Comparison of ENCODE assay signal across 8 cellular contexts in genomic region chr14:20662968-20663731, GRCh38. TPM values are rescaled to one million over a fixed set of nuclear protein-coding genes. Genes with fewer than 3 reads are reported as not detected.
DNase-seq lines count a peak whose midpoint lies in the region; ATAC-seq and TF ChIP-seq lines count a peak whose summit lies in the region.

No MANE protein-coding gene starts in this region.

- H4K20me1 ChIP-seq in GM23338 (replicated peaks; ENCODE audit: insufficient read depth) = no peaks in the 10 kb centered on the region
- no peaks in the 10 kb centered on the region for H4K20me1 ChIP-seq in MM.1S (ENCODE audit: insufficient read depth, low read length)

- TF ChIP-seq POLR2A in right lobe of liver (IDR thresholded peaks at IDR 0.05) = no peak

- H2AFZ ChIP-seq in GM23338 (peak overlapping the region; percentile 100), MM.1S (ENCODE audit: low read length) (peak overlapping the region; percentile 88)

- peak; percentile 64 to 69 for TF ChIP-seq CTCF in GM23338 (conservative IDR thresholded peaks at IDR 0.05; ENCODE audit: low read depth in 2 of 2)
- TF ChIP-seq CTCF in MM.1S (IDR thresholded peaks at IDR 0.05; ENCODE audit: low read length) = peak; percentile 67
- peak; percentile 66 to 79 (median 73) for TF ChIP-seq CTCF in right lobe of liver (IDR thresholded peaks at IDR 0.05)

- H3K27me3 Mint-ChIP-seq in GM23338 (ENCODE audit: insufficient read depth, low read depth, poor library complexity) = peaks cover 31% of the 10 kb centered on the region

- H3K4me3 Mint-ChIP-seq in GM23338 = peak overlapping the region; percentile 96

- DNase-seq in Daoy (ENCODE audit: low read depth) (peak; percentile 96), GM23338 (ENCODE audit: low spot score) (peak; percentile 93), MM.1S (peak; percentile 80), cerebellum (ENCODE audit: low spot score) (peak; percentile 37), right lobe of liver (peak; percentile 67 to 76 (median 75)), NCI-H345 (lab: John Stamatoyannopoulos, UW) (no peak)
- peak; percentile 51 to 66 (median 58) for DNase-seq in activated CD4-positive, CD25-positive, alpha-beta regulatory T cell (lab: John Stamatoyannopoulos, UW)
- DNase-seq in stimulated activated CD4-positive, alpha-beta T cell treated with anti-CD3 and anti-CD28 coated beads, TNF-alpha, amount 100 ng/mL, for 1 hour (ENCODE audit: low read depth in 3 of 3, low spot score in 1 of 3) = peak; percentile 54 to 63 (median 60)

- H3K9me3 Mint-ChIP-seq in GM23338 = peaks cover 6% of the 10 kb centered on the region; the same call in 2 of the 3 replicates

- H3K9me2 ChIP-seq in GM23338 (ENCODE audit: insufficient read depth) (peaks cover 7% of the 10 kb centered on the region; the same call in 1 of the 2 replicates), MM.1S (replicated peaks; ENCODE audit: insufficient read depth, low read length) (no peaks in the 10 kb centered on the region)

- H3K79me2 ChIP-seq in GM23338 (replicated peaks; ENCODE audit: insufficient read depth) (no peaks in the 10 kb centered on the region), MM.1S (ENCODE audit: low read length) (no peaks in the 10 kb centered on the region)

- 0 out of 2 replicates have a peak overlapping the region, but pooled peaks have one; percentile 49 for H3K27ac Mint-ChIP-seq in GM23338

- H3K4me1 ChIP-seq in GM23338 (ENCODE audit: insufficient read depth) = peaks cover 2% of the 10 kb centered on the region; the same call in 1 of the 2 replicates
- H3K4me1 ChIP-seq in MM.1S (ENCODE audit: low read length) = peaks cover 8% of the 10 kb centered on the region
- H3K4me1 ChIP-seq in right lobe of liver = peaks cover 0 to 6% (median 3%) of the 10 kb centered on the region in 4 donors

- H3K9me3 ChIP-seq in MM.1S (replicated peaks; ENCODE audit: insufficient read depth, low read length) = no peaks in the 10 kb centered on the region
- H3K9me3 ChIP-seq in right lobe of liver = no peaks in the 10 kb centered on the region

- no peaks in the 10 kb centered on the region for H3K36me3 ChIP-seq in GM23338 (ENCODE audit: insufficient read depth)
- H3K36me3 ChIP-seq in MM.1S (replicated peaks; ENCODE audit: insufficient read depth, low read length) = no peaks in the 10 kb centered on the region
- H3K36me3 ChIP-seq in right lobe of liver = no peaks in the 10 kb centered on the region

- peaks cover 5% of the 10 kb centered on the region; the same call in 2 of the 3 replicates for H3K4me1 Mint-ChIP-seq in GM23338

- H3K4me2 ChIP-seq in GM23338 (peak overlapping the region; percentile 90), MM.1S (ENCODE audit: low read depth, low read length) (peak overlapping the region; percentile 91)

- H3K27ac ChIP-seq in GM23338 (ENCODE audit: low read depth) (no peak overlapping the region), MM.1S (ENCODE audit: low read length) (no peak overlapping the region; the same call in 1 of the 2 replicates), right lobe of liver (no peak overlapping the region)

- 4% methylated on average over 22 of the region's 31 CpGs for WGBS in right lobe of liver (ENCODE audit: insufficient coverage, low coverage, low lambda C conversion rate, missing lambda C conversion rate)

- peak overlapping the region; percentile 48; the same call in 1 of the 2 replicates for H3K9ac ChIP-seq in MM.1S (ENCODE audit: low read length)

- H3K36me3 Mint-ChIP-seq in GM23338 (ENCODE audit: low read depth) = no peaks in the 10 kb centered on the region; the same call in 2 of the 3 replicates

- peak; percentile 78 for ATAC-seq in GM23338
- ATAC-seq in right lobe of liver = peak; percentile 91 to 98 (median 96)

- intact Hi-C loops in right lobe of liver (cut with DNase I) = loop anchor here in 1 of 2 donors (10.0 kb wide), 1 partner anchor 192 kb away; no protein-coding TSS in a partner anchor

- H3K27me3 ChIP-seq in GM23338 (ENCODE audit: insufficient read depth) = peaks cover 19% of the 10 kb centered on the region; the same call in 1 of the 2 replicates
- H3K27me3 ChIP-seq in MM.1S (replicated peaks; ENCODE audit: insufficient read depth, low read length) = no peaks in the 10 kb centered on the region
- H3K27me3 ChIP-seq in right lobe of liver = no peaks in the 10 kb centered on the region

- H3F3A ChIP-seq in GM23338 (replicated peaks; ENCODE audit: low read depth) (peaks cover 11% of the 10 kb centered on the region; the same call in 1 of the 2 replicates), MM.1S (ENCODE audit: insufficient read depth, low read length) (0 out of 2 replicates have a peak, but pooled peaks cover 1% of the 10 kb centered on the region)

- H3K4me3 ChIP-seq in GM23338 (peak overlapping the region; percentile 82), MM.1S (ENCODE audit: low read length) (peak overlapping the region; percentile 79), right lobe of liver (peak overlapping the region in 2 of 3 donors; percentile 12 to 22)

TF ChIP-seq in GM23338, 12 proteins besides CTCF, POLR2A, EP300 and RAD21 (continues in another document):
- TF ChIP-seq REST (IDR thresholded peaks at IDR 0.05; ENCODE audit: unreplicated experiment) (no peak), EZH2phosphoT487 (IDR thresholded peaks at IDR 0.05; ENCODE audit: unreplicated experiment) (no peak), POLR2AphosphoS5 (IDR thresholded peaks at IDR 0.05; ENCODE audit: low read depth) (no peak)

RNA-seq across cellular contexts. Expression of gene RNASE4, which starts 21.2 kb away (rescaled TPM):
- 2.4 and 5.2 TPM in 2 replicates for total RNA-seq in Daoy (2014; rRNA removed; shearing (Covaris generic))
- 1.6 and 2.0 TPM in 2 replicates for total RNA-seq in GM23338 (2014; rRNA removed; shearing (Covaris generic))
- polyA plus RNA-seq in GM23338 (2016; fragmentation: Nextera tagmentation; extraction: Ambion mirVana) = 0.29 and 0.45 TPM in 2 replicates
- 2.6 TPM for total RNA-seq in cerebellum
- 100 to 1,000 TPM; 129 to 175 (median 151) TPM for total RNA-seq in right lobe of liver

RNA-seq across cellular contexts. Expression of gene OR6S1, which starts 21.7 kb away (rescaled TPM):
- total RNA-seq in Daoy (2014; rRNA removed; shearing (Covaris generic)) = not detected in 2 replicates
- total RNA-seq in GM23338 (2014; rRNA removed; shearing (Covaris generic)) = not detected in 2 replicates
- polyA plus RNA-seq in GM23338 (2016; fragmentation: Nextera tagmentation; extraction: Ambion mirVana) = not detected in 2 replicates
- total RNA-seq in cerebellum (not detected), right lobe of liver (not detected)

RNA-seq across cellular contexts. Expression of gene ANG, which starts 25.4 kb away (rescaled TPM):
- 1.3 and 2.4 TPM in 2 replicates for total RNA-seq in Daoy (2014; rRNA removed; shearing (Covaris generic))
- total RNA-seq in GM23338 (2014; rRNA removed; shearing (Covaris generic)) = 2.3 and 5.1 TPM in 2 replicates
- 3.7 and 5.0 TPM in 2 replicates for polyA plus RNA-seq in GM23338 (2016; fragmentation: Nextera tagmentation; extraction: Ambion mirVana)
- total RNA-seq in cerebellum = 1.5 TPM
- total RNA-seq in right lobe of liver = 1,000 to 10,000 TPM in 1 of 6 experiments, 100 to 1,000 TPM in 5; 361 to 1,830 (median 780) TPM

Comparison
In these comparisons a context has a peak if more than half of its experiments do, and no peak if none do; other contexts are left out.
1. H3K4me3 ChIP-seq: peak in every context shown above with its lines; median percentile 82 in GM23338; 79 in MM.1S; 17 in right lobe of liver.
2. RNA of gene RNASE4, which starts 21.2 kb away (total RNA-seq): 129 to 175 TPM in right lobe of liver; 2.4 to 5.2 TPM in Daoy, 2.6 TPM in cerebellum (single experiment) and 1.6 to 2.0 TPM in GM23338; every median in the first group is over 10 times any median in the second.
3. RNA of gene ANG, which starts 25.4 kb away (total RNA-seq): 361 to 1,830 TPM in right lobe of liver; 2.3 to 5.1 TPM in GM23338, 1.5 TPM in cerebellum (single experiment) and 1.3 to 2.4 TPM in Daoy; every median in the first group is over 10 times any median in the second.
4. Peak in every context shown above with its lines, with median percentiles within 50 percentile points of each other: CTCF ChIP-seq.